8 cellular contexts compared by ENCODE assay signal in genomic region chr2:218568190-218569037, GRCh38. TPM values are rescaled to one million over a fixed set of nuclear protein-coding genes. Genes with fewer than 3 reads are reported as not detected.
A peak's percentile ranks its signal among the peaks of the same experiment; 100 is the strongest.
DNase-seq lines count a peak whose midpoint lies in the region; ATAC-seq, FAIRE-seq and TF ChIP-seq lines count a peak whose summit lies in the region.

Gene CNOT9, plus strand, starts transcription at chr2:218568839. Its CDS starts 116 bp downstream, at chr2:218568955.
A gene with protein sequence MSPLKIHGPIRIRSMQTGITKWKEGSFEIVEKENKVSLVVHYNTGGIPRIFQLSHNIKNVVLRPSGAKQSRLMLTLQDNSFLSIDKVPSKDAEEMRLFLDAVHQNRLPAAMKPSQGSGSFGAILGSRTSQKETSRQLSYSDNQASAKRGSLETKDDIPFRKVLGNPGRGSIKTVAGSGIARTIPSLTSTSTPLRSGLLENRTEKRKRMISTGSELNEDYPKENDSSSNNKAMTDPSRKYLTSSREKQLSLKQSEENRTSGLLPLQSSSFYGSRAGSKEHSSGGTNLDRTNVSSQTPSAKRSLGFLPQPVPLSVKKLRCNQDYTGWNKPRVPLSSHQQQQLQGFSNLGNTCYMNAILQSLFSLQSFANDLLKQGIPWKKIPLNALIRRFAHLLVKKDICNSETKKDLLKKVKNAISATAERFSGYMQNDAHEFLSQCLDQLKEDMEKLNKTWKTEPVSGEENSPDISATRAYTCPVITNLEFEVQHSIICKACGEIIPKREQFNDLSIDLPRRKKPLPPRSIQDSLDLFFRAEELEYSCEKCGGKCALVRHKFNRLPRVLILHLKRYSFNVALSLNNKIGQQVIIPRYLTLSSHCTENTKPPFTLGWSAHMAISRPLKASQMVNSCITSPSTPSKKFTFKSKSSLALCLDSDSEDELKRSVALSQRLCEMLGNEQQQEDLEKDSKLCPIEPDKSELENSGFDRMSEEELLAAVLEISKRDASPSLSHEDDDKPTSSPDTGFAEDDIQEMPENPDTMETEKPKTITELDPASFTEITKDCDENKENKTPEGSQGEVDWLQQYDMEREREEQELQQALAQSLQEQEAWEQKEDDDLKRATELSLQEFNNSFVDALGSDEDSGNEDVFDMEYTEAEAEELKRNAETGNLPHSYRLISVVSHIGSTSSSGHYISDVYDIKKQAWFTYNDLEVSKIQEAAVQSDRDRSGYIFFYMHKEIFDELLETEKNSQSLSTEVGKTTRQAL (minus strand): TSS chr2:218568351. CDS start chr2:218558653, 9,698 bp downstream.

- H3K36me3 ChIP-seq in pancreas (no peaks in the 10 kb centered on the region), tibial artery (peaks cover 0 to 16% (median 5%) of the 10 kb centered on the region in 3 donors)

- intact Hi-C loops in Right ventricle myocardium inferior (cut with DNase I) = loop anchor here (2.0 to 10.0 kb wide), 3 partner anchors 79 to 284 kb away; no protein-coding TSS in a partner anchor
- intact Hi-C loops in pancreas (cut with DNase I) = no loop called here
- intact Hi-C loops in tibial artery (cut with DNase I; ENCODE audit: low total_unique reads) = no loop called here

- H3K27ac ChIP-seq in pancreas (peak within 1 kb of the TSS; percentile 75 to 92 (median 83)), tibial artery (peak within 1 kb of the TSS; percentile 90 to 93)

- no peaks in the 10 kb centered on the region for H3K27me3 ChIP-seq in pancreas
- H3K27me3 ChIP-seq in tibial artery = no peaks in the 10 kb centered on the region

- peaks cover 0 to 29% (median 18%) of the 10 kb centered on the region in 3 donors for H3K4me1 ChIP-seq in pancreas
- peaks cover 0 to 41% (median 32%) of the 10 kb centered on the region in 4 donors for H3K4me1 ChIP-seq in tibial artery

- no peaks in the 10 kb centered on the region for H3K9me3 ChIP-seq in pancreas
- no peaks in the 10 kb centered on the region for H3K9me3 ChIP-seq in tibial artery

- DNase-seq in GM12864 (ENCODE audit: low read depth) (peak; percentile 90), NCI-H1417 (lab: John Stamatoyannopoulos, UW) (peak; percentile 94 to 99 (median 99)), SW 1271 (lab: John Stamatoyannopoulos, UW) (peak; percentile 93 to 98), Right ventricle myocardium inferior (ENCODE audit: missing footprints) (peak; percentile 100), pancreas (peak; percentile 99 to 100 (median 100)), tibial artery (peak; percentile 99 to 100)
- DNase-seq in activated naive CD8-positive, alpha-beta T cell treated with anti-CD3 and anti-CD28 coated beads, Interleukin-2, amount 50 U/mL, for 16 hours (ENCODE audit: low read depth, low spot score) = peak; percentile 100

- peak within 1 kb of the TSS; percentile 88 for H3K4me3 ChIP-seq in GM12864 (ENCODE audit: low read depth, low read length)
- peak within 1 kb of the TSS; percentile 73 to 89 (median 78) for H3K4me3 ChIP-seq in pancreas
- peak within 1 kb of the TSS; percentile 76 to 95 for H3K4me3 ChIP-seq in tibial artery

- TF ChIP-seq CTCF in GM12864 (IDR thresholded peaks at IDR 0.05; ENCODE audit: low read depth, low read length, missing control alignments) = no peak
- TF ChIP-seq CTCF in pancreas (IDR thresholded peaks at IDR 0.05) = no peak
- TF ChIP-seq CTCF in tibial artery (IDR thresholded peaks at IDR 0.05) = peak in 1 of 2 experiments; percentile 13

- ATAC-seq in HG02759 (IDR thresholded peaks at IDR 0.05; ENCODE audit: unreplicated experiment) (peak; percentile 80), Right ventricle myocardium inferior (peak; percentile 99), pancreas (peak; percentile 94 to 98 (median 96))

- 0 to 1% methylated on average over 63 to 77 of the region's 77 CpGs for WGBS in pancreas, 2 donors

- no peak for FAIRE-seq in pancreas (lab: Jason Lieb, UNC)

RNA-seq across cellular contexts. Expression of gene CNOT9, which starts in this region (rescaled TPM):
- total RNA-seq in Right ventricle myocardium inferior (15.7 TPM), pancreas (10 to 100 TPM; 12.0 to 19.3 (median 13.3) TPM)
- 10 to 100 TPM; 10.6 to 16.6 TPM for polyA plus RNA-seq in pancreas

RNA-seq across cellular contexts. Expression of the second gene that starts in this region (rescaled TPM):
- total RNA-seq in Right ventricle myocardium inferior (7.0 TPM), pancreas (1 to 10 TPM; 4.0 to 8.6 (median 6.1) TPM)
- 1 to 10 TPM; 2.1 to 2.3 TPM for polyA plus RNA-seq in pancreas

Comparison
In these comparisons a context has a peak if more than half of its experiments do, and no peak if none do; other contexts are left out.
1. Peak in every context shown above with its lines: DNase-seq, ATAC-seq, H3K4me3 ChIP-seq and H3K27ac ChIP-seq.